Comparison of ENCODE assay signal across 8 cellular contexts in the genomic region with DNA sequence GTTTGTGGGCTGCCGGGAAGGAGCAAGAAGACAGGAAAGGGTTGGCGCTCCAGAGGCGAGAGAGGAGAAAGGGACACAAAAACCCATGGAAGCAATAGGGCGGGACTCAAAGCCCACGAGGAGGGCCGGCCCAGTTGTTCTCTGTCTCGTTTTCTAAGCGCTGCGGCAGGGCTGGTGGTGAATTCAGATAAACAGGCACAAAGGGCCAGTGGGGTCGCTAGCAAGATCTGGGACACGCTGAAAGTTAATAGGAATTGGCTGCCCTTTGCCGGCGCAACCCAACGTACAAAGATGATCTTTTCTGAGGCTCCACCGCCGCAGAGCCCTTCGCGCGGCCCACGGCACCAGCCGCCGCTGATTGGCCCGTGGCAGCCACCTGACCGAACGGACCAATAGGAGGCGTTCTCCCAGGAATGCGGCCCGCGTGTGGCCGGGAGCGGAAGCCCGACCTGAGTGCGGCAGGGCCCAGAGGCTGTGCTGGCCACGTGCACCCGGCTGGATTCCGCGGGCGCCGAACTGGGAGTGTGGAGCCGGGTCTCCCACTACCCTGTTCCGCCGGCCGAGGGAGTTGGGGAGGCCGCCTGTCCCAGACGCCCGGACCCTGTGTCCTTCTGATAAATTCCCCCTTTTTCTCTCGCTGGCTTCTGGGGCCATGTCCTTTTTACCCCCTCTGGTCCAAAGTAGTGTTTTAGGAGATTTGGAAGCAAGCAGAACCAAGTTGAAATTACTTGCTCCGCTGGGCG. TPM values are rescaled to one million over a fixed set of nuclear protein-coding genes. Genes with fewer than 3 reads are reported as not detected.
DNase-seq lines count a peak whose midpoint lies in the region; ATAC-seq and TF ChIP-seq lines count a peak whose summit lies in the region.

No MANE protein-coding gene starts in this region.

- no peak overlapping the region for H3K27ac ChIP-seq in HUES48 (ENCODE audit: low read depth, low read length)

- H3K27ac Mint-ChIP-seq in activated T-helper 17 cell treated with anti-CD3 and anti-CD28 coated beads, Interleukin-2, amount 50 U/mL, for 72 hours = peak overlapping the region; percentile 81
- peak overlapping the region; percentile 94 for H3K27ac Mint-ChIP-seq in stimulated activated naive CD8-positive, alpha-beta T cell treated with anti-CD3 and anti-CD28 coated beads, Interleukin-15, Interleukin-2, amounts not matched to agents 100 ng/mL and 50 ng/mL, for 24 hours

- peaks cover 5% of the 10 kb centered on the region; the same call in 1 of the 2 replicates for H3K27me3 ChIP-seq in HUES48 (ENCODE audit: control insufficient read depth, insufficient read depth, low read length)

- H3K4me3 ChIP-seq in HUES48 (ENCODE audit: low read depth, low read length) (no peak overlapping the region), fibroblast of pulmonary artery (replicated peaks; ENCODE audit: low read depth, low read length) (no peak overlapping the region)

- H3K36me3 Mint-ChIP-seq in activated T-helper 17 cell treated with anti-CD3 and anti-CD28 coated beads, Interleukin-2, amount 50 U/mL, for 72 hours (ENCODE audit: low read depth) = no peaks in the 10 kb centered on the region
- no peaks in the 10 kb centered on the region for H3K36me3 Mint-ChIP-seq in stimulated activated naive CD8-positive, alpha-beta T cell treated with anti-CD3 and anti-CD28 coated beads, Interleukin-15, Interleukin-2, amounts not matched to agents 100 ng/mL and 50 ng/mL, for 24 hours (ENCODE audit: low read depth)

- no peak for TF ChIP-seq CTCF in fibroblast of pulmonary artery (IDR thresholded peaks at IDR 0.05; ENCODE audit: low read length, missing control alignments)

- no peaks in the 10 kb centered on the region for H3K9me3 Mint-ChIP-seq in activated T-helper 17 cell treated with anti-CD3 and anti-CD28 coated beads, Interleukin-2, amount 50 U/mL, for 72 hours
- H3K9me3 Mint-ChIP-seq in stimulated activated naive CD8-positive, alpha-beta T cell treated with anti-CD3 and anti-CD28 coated beads, Interleukin-15, Interleukin-2, amounts not matched to agents 100 ng/mL and 50 ng/mL, for 24 hours = no peaks in the 10 kb centered on the region

- H3K4me3 Mint-ChIP-seq in activated T-helper 17 cell treated with anti-CD3 and anti-CD28 coated beads, Interleukin-2, amount 50 U/mL, for 72 hours = peak overlapping the region; percentile 76
- peak overlapping the region; percentile 54 for H3K4me3 Mint-ChIP-seq in stimulated activated naive CD8-positive, alpha-beta T cell treated with anti-CD3 and anti-CD28 coated beads, Interleukin-15, Interleukin-2, amounts not matched to agents 100 ng/mL and 50 ng/mL, for 24 hours

- no peaks in the 10 kb centered on the region for H3K36me3 ChIP-seq in HUES48 (ENCODE audit: control insufficient read depth, insufficient read depth, low read length)

- peaks cover 10% of the 10 kb centered on the region for H3K4me1 Mint-ChIP-seq in activated T-helper 17 cell treated with anti-CD3 and anti-CD28 coated beads, Interleukin-2, amount 50 U/mL, for 72 hours
- H3K4me1 Mint-ChIP-seq in stimulated activated naive CD8-positive, alpha-beta T cell treated with anti-CD3 and anti-CD28 coated beads, Interleukin-15, Interleukin-2, amounts not matched to agents 100 ng/mL and 50 ng/mL, for 24 hours (ENCODE audit: low read depth) = peaks cover 19% of the 10 kb centered on the region

- ATAC-seq in activated T-helper 17 cell treated with anti-CD3 and anti-CD28 coated beads, Interleukin-2, amount 50 U/mL, for 72 hours (replicated peaks) = peak; percentile 100
- no peak for ATAC-seq in HG03097 (IDR thresholded peaks at IDR 0.05; ENCODE audit: low FRiP score, unreplicated experiment)

- H3K27me3 Mint-ChIP-seq in activated T-helper 17 cell treated with anti-CD3 and anti-CD28 coated beads, Interleukin-2, amount 50 U/mL, for 72 hours = no peaks in the 10 kb centered on the region
- no peaks in the 10 kb centered on the region for H3K27me3 Mint-ChIP-seq in stimulated activated naive CD8-positive, alpha-beta T cell treated with anti-CD3 and anti-CD28 coated beads, Interleukin-15, Interleukin-2, amounts not matched to agents 100 ng/mL and 50 ng/mL, for 24 hours

- H3K9ac ChIP-seq in HUES48 (ENCODE audit: low read depth, low read length) = peak overlapping the region; percentile 5; the same call in 1 of the 2 replicates

- DNase-seq in D341Med (ENCODE audit: low spot score) (peak; percentile 28), fibroblast of pulmonary artery (ENCODE audit: low read depth) (peak; percentile 85), nucleus accumbens (lab: John Stamatoyannopoulos, UW) (peak; percentile 17 to 94 (median 86)), SHP77 (lab: John Stamatoyannopoulos, UW) (no peak)

- no peaks in the 10 kb centered on the region for H3K4me1 ChIP-seq in HUES48 (ENCODE audit: control insufficient read depth, insufficient read depth, low read length)

- no peaks in the 10 kb centered on the region for H3K9me3 ChIP-seq in HUES48 (ENCODE audit: control insufficient read depth, insufficient read depth, low read length)

RNA-seq across cellular contexts. Expression of a gene that starts 16.8 kb away (rescaled TPM):
- total RNA-seq in activated T-helper 17 cell treated with anti-CD3 and anti-CD28 coated beads, Interleukin-2, amount 50 U/mL, for 72 hours = 10 to 100 TPM; 66.7 to 86.1 TPM

RNA-seq across cellular contexts. Expression of a gene that starts 30.1 kb away (rescaled TPM):
- 1 to 10 TPM; 1.7 to 2.4 TPM for total RNA-seq in activated T-helper 17 cell treated with anti-CD3 and anti-CD28 coated beads, Interleukin-2, amount 50 U/mL, for 72 hours

Comparison
In these comparisons a context has a peak if more than half of its experiments do, and no peak if none do; other contexts are left out.
1. DNase-seq: peak in D341Med (single experiment), fibroblast of pulmonary artery (single experiment) and nucleus accumbens (56 of 56); none in SHP77 (0 of 2).